11 cellular contexts compared by ENCODE assay signal in the genomic region with DNA sequence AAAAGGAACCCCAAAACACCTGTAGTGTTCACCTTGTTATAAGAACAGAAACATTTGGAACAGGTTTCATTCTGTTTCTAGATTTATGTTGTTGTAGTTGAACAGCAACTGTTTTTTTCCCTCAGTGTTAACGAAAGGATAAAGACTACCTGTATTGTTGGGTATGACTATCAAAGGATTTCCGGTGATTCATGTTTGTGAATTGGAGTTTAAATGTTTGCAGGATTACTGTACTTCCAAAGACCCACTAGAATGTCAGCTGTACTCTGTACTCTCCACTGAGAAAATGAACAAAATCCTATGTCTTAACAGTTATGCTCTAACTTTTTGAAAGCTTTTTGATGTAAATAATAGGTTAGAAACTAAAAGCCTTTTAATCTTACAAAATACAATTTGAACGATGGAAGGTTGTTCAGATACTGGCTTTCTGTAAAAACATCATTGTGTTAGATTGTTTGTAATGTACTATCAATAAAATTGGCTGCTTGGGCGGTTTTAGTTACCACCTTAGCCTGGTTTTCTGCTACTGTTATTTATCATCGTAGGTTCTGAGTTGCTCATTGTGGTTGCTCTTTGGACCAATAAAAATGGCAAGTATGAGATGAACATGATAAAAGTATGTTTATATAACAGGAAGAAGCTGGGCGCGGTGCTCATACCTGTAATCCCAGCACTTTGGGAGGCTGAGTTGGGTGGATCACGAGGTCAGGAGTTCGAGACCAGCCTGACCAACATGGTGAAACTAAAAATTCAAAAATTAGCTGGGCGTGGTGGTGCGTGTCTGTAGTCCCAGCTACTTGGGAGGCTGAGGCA. TPM values are rescaled to one million over a fixed set of nuclear protein-coding genes. Genes with fewer than 3 reads are reported as not detected.
DNase-seq lines count a peak whose midpoint lies in the region; ATAC-seq and TF ChIP-seq lines count a peak whose summit lies in the region.
"Had no signal": no experiment of that assay in that cellular context is flagged by ENCODE, and none has a peak within 500 bp of the region (broad histone marks: within the 10 kb centered on the region; RNA-seq: fewer than 3 reads in every experiment).

No MANE protein-coding gene starts in this region.

- TF ChIP-seq CTCF in fibroblast of lung (conservative IDR thresholded peaks at IDR 0.05 in 1 of 2, IDR thresholded peaks at IDR 0.05 in 1 of 2; ENCODE audit: low read depth in 1 of 2, low read length in 2 of 2) (no peak), endodermal cell (conservative IDR thresholded peaks at IDR 0.05) (no peak)

- peaks cover 34% of the 10 kb centered on the region for H3K36me3 Mint-ChIP-seq in T-helper 1 cell treated with Interleukin-12 subunit alpha and Interleukin-12 subunit beta and Interleukin-4 antibody, amounts not matched to agents 30 μg/mL and 1 μg/mL, for 36 hours (ENCODE audit: low read depth)
- peaks cover 46% of the 10 kb centered on the region for H3K36me3 Mint-ChIP-seq in endodermal cell (ENCODE audit: low read depth)

- no peaks in the 10 kb centered on the region for H3K9me3 ChIP-seq in fibroblast of lung (ENCODE audit: control insufficient read depth, insufficient read depth, low read depth, low read length)
- H3K9me3 ChIP-seq in endodermal cell (ENCODE audit: control insufficient read depth, low read length) = no peaks in the 10 kb centered on the region
- H3K9me3 ChIP-seq: prostate gland had no signal

- H3K36me3 ChIP-seq in ACC112 (ENCODE audit: insufficient read depth, low read length) = no peaks in the 10 kb centered on the region
- no peaks in the 10 kb centered on the region for H3K36me3 ChIP-seq in fibroblast of lung (ENCODE audit: control insufficient read depth, insufficient read depth, low read length)
- peaks cover 86% of the 10 kb centered on the region for H3K36me3 ChIP-seq in endodermal cell (ENCODE audit: control insufficient read depth, insufficient read depth, low read length)
- H3K36me3 ChIP-seq: prostate gland had no signal

- WGBS in endodermal cell (ENCODE audit: insufficient coverage in 1 of 2, insufficient read length in 1 of 2), 2 experiments = 90 to 91% methylated on average over 11 of the region's 11 CpGs

- ATAC-seq in HG02610 (IDR thresholded peaks at IDR 0.05; ENCODE audit: unreplicated experiment) = no peak
- ATAC-seq in HG02571 (IDR thresholded peaks at IDR 0.05; ENCODE audit: unreplicated experiment) = no peak

- H3K4me3 ChIP-seq in ACC112 (ENCODE audit: low read depth, low read length) (no peak overlapping the region), fibroblast of lung (replicated peaks in 1 of 4; ENCODE audit: control extremely low read depth in 1 of 4, insufficient read depth in 1 of 4, low read depth in 3 of 4, low read length in 4 of 4) (no peak overlapping the region), endodermal cell (ENCODE audit: low read length) (no peak overlapping the region)
- H3K4me3 ChIP-seq: prostate gland had no signal

- H3K79me2 ChIP-seq in ACC112 (ENCODE audit: control insufficient read depth, insufficient read depth, low read length, unreplicated experiment) (no peaks in the 10 kb centered on the region), fibroblast of lung (ENCODE audit: control insufficient read depth, insufficient read depth, low read length) (no peaks in the 10 kb centered on the region)

- H3K27ac ChIP-seq in ACC112 (ENCODE audit: low read depth, low read length) (peak overlapping the region; percentile 4; the same call in 1 of the 2 replicates), fibroblast of lung (ENCODE audit: insufficient read depth, low read length) (no peak overlapping the region), endodermal cell (ENCODE audit: low read depth, low read length) (no peak overlapping the region)
- H3K27ac ChIP-seq: prostate gland had no signal

- no peaks in the 10 kb centered on the region for H3K9me3 Mint-ChIP-seq in T-helper 1 cell treated with Interleukin-12 subunit alpha and Interleukin-12 subunit beta and Interleukin-4 antibody, amounts not matched to agents 30 μg/mL and 1 μg/mL, for 36 hours
- H3K9me3 Mint-ChIP-seq in endodermal cell = no peaks in the 10 kb centered on the region

- H3K27me3 Mint-ChIP-seq in T-helper 1 cell treated with Interleukin-12 subunit alpha and Interleukin-12 subunit beta and Interleukin-4 antibody, amounts not matched to agents 30 μg/mL and 1 μg/mL, for 36 hours (ENCODE audit: low read depth) = no peaks in the 10 kb centered on the region
- no peaks in the 10 kb centered on the region for H3K27me3 Mint-ChIP-seq in endodermal cell (ENCODE audit: insufficient read depth)

- peaks cover 8% of the 10 kb centered on the region for H3K4me1 ChIP-seq in ACC112 (ENCODE audit: control insufficient read depth, insufficient read depth, low read length, unreplicated experiment)
- no peaks in the 10 kb centered on the region for H3K4me1 ChIP-seq in fibroblast of lung (ENCODE audit: control insufficient read depth, extremely low read depth, insufficient read depth, low read length)
- H3K4me1 ChIP-seq in endodermal cell (ENCODE audit: control insufficient read depth, insufficient read depth, low read length) = no peaks in the 10 kb centered on the region
- H3K4me1 ChIP-seq: prostate gland had no signal

- H3K4me3 Mint-ChIP-seq in T-helper 1 cell treated with Interleukin-12 subunit alpha and Interleukin-12 subunit beta and Interleukin-4 antibody, amounts not matched to agents 30 μg/mL and 1 μg/mL, for 36 hours = peak overlapping the region; percentile 25
- H3K4me3 Mint-ChIP-seq in endodermal cell = no peak overlapping the region

- H3K4me2 ChIP-seq in fibroblast of lung (ENCODE audit: extremely low read depth, insufficient read depth, low read length) = no peak overlapping the region

- H3K27ac Mint-ChIP-seq in T-helper 1 cell treated with Interleukin-12 subunit alpha and Interleukin-12 subunit beta and Interleukin-4 antibody, amounts not matched to agents 30 μg/mL and 1 μg/mL, for 36 hours = peak overlapping the region; percentile 76
- H3K27ac Mint-ChIP-seq in endodermal cell = no peak overlapping the region

- H2AFZ ChIP-seq in ACC112 (ENCODE audit: low read length, unreplicated experiment) = no peak overlapping the region
- no peak overlapping the region for H2AFZ ChIP-seq in fibroblast of lung (ENCODE audit: low read length)

- DNase-seq in EH (ENCODE audit: low read depth) = peak; percentile 66
- DNase-seq in fibroblast of lung (ENCODE audit: low read depth in 2 of 2) = peak; percentile 29 to 92
- DNase-seq in NCI-H2029 (lab: John Stamatoyannopoulos, UW) = no peak
- DNase-seq in endodermal cell = no peak
- DNase-seq: cortex of kidney, MM.1S had no signal

- H4K20me1 ChIP-seq in fibroblast of lung (ENCODE audit: control insufficient read depth, extremely low read depth, insufficient read depth, low read length) = no peaks in the 10 kb centered on the region

- H3K27me3 ChIP-seq in ACC112 (ENCODE audit: insufficient read depth, low read length) (no peaks in the 10 kb centered on the region), fibroblast of lung (ENCODE audit: control insufficient read depth, insufficient read depth, low read length) (no peaks in the 10 kb centered on the region), endodermal cell (ENCODE audit: control insufficient read depth, insufficient read depth, low read length, poor library complexity, severe bottlenecking) (no peaks in the 10 kb centered on the region)

- H3K9ac ChIP-seq in fibroblast of lung (ENCODE audit: insufficient read depth, low read length) (no peak overlapping the region), endodermal cell (ENCODE audit: extremely low read depth, low read length, poor library complexity, severe bottlenecking) (no peak overlapping the region)

- H3K4me1 Mint-ChIP-seq in T-helper 1 cell treated with Interleukin-12 subunit alpha and Interleukin-12 subunit beta and Interleukin-4 antibody, amounts not matched to agents 30 μg/mL and 1 μg/mL, for 36 hours (ENCODE audit: low read depth) = peaks cover 69% of the 10 kb centered on the region
- H3K4me1 Mint-ChIP-seq in endodermal cell = no peaks in the 10 kb centered on the region

RNA-seq across cellular contexts. Expression of a gene that starts 44.1 kb away (rescaled TPM):
- total RNA-seq in fibroblast of lung = 19.5 and 20.5 TPM in 2 replicates
- 7.9 and 8.9 TPM in 2 replicates for polyA plus RNA-seq in fibroblast of lung
- 7.7 and 7.9 TPM in 2 replicates for polyA plus RNA-seq in fibroblast of lung (2012)
- 5.2 and 11.1 TPM in 2 replicates for polyA minus RNA-seq in fibroblast of lung (ENCODE audit: low replicate concordance)
- total RNA-seq in endodermal cell = 100 to 1,000 TPM; 152 to 154 TPM
- 29.1 TPM for polyA plus RNA-seq in endodermal cell (2013, experiment 1 of 2)
- 41.9 TPM for polyA plus RNA-seq in endodermal cell (2013, experiment 2 of 2)

Comparison
In these comparisons a context has a peak if more than half of its experiments do, and no peak if none do; other contexts are left out.
1. DNase-seq: peak in EH (single experiment) and fibroblast of lung (2 of 2); none in NCI-H2029 (single experiment) and endodermal cell (single experiment).